ENCODE assay signal across 18 cellular contexts in genomic region chr4:156158747-156159146, GRCh38.
DNase-seq lines count a peak whose midpoint lies in the region; ATAC-seq and TF ChIP-seq lines count a peak whose summit lies in the region.
"Had no signal": no experiment of that assay in that cellular context is flagged by ENCODE, and none has a peak within 500 bp of the region (broad histone marks: within the 10 kb centered on the region; RNA-seq: fewer than 3 reads in every experiment).

No MANE protein-coding gene starts in this region.

- no peak overlapping the region for H3K9ac ChIP-seq in colonic mucosa (ENCODE audit: low read depth in 2 of 2, low read length in 2 of 2)

- H3K9me3 ChIP-seq in thyroid gland: no peaks in the 10 kb centered on the region
- no peaks in the 10 kb centered on the region for H3K9me3 ChIP-seq in colonic mucosa
- H3K9me3 ChIP-seq: MG63, ovary, stomach had no signal

- H3K27ac ChIP-seq in thyroid gland: no peak overlapping the region
- H3K27ac ChIP-seq in colonic mucosa: no peak overlapping the region
- H3K27ac ChIP-seq: brain microvascular endothelial cell, ovary, stomach had no signal

- H3K36me3 ChIP-seq in thyroid gland (no peaks in the 10 kb centered on the region), colonic mucosa (no peaks in the 10 kb centered on the region)
- H3K36me3 ChIP-seq: brain microvascular endothelial cell, MG63, ovary, stomach had no signal

- no peak for TF ChIP-seq POLR2A in thyroid gland (IDR thresholded peaks at IDR 0.05)

- H3K27me3 ChIP-seq in thyroid gland: no peaks in the 10 kb centered on the region
- no peaks in the 10 kb centered on the region for H3K27me3 ChIP-seq in colonic mucosa
- H3K27me3 ChIP-seq: brain microvascular endothelial cell, MG63, ovary, stomach had no signal

- H3K4me3 ChIP-seq in thyroid gland (replicated peaks in 1 of 3): no peak overlapping the region
- no peak overlapping the region for H3K4me3 ChIP-seq in colonic mucosa
- H3K4me3 ChIP-seq: MG63, ovary, smooth muscle cell, stomach had no signal

- TF ChIP-seq CTCF in thyroid gland (IDR thresholded peaks at IDR 0.05) (no peak), colonic mucosa (IDR thresholded peaks at IDR 0.05) (no peak)

- H3K4me1 ChIP-seq in thyroid gland (no peaks in the 10 kb centered on the region), colonic mucosa (no peaks in the 10 kb centered on the region)
- H3K4me1 ChIP-seq: stomach had no signal

- DNase-seq in NCI-H1105 (lab: John Stamatoyannopoulos, UW) (no peak), thyroid gland (no peak), colonic mucosa (no peak), SIG-M5 (lab: John Stamatoyannopoulos, UW) (no peak)
- DNase-seq: activated naive CD4-positive, alpha-beta T cell treated with anti-CD3 and anti-CD28 coated beads, Interleukin-2, amount 50 U/mL, for 16 hours; brain microvascular endothelial cell; hypothalamus; left cardiac atrium; MG63; NCI-H2171 treated with DMSO at 0.1 percent for 48 hours; ovary; stomach; T-helper 17 cell had no signal

- ATAC-seq in GM18502 (IDR thresholded peaks at IDR 0.05; ENCODE audit: poor library complexity, unreplicated experiment) (peak; percentile 96), GM19468 (IDR thresholded peaks at IDR 0.05; ENCODE audit: extremely low read depth, unreplicated experiment) (peak; percentile 46), HG02852 (IDR thresholded peaks at IDR 0.05; ENCODE audit: unreplicated experiment) (peak; percentile 97), HG03558 (IDR thresholded peaks at IDR 0.05; ENCODE audit: extremely low read depth, unreplicated experiment) (peak; percentile 59)
- ATAC-seq: left cardiac atrium, T-helper 17 cell had no signal

- intact Hi-C loops in thyroid gland (cut with DNase I) (no loop called here), colonic mucosa (cut with DNase I) (no loop called here)

Comparison
In these comparisons a context has a peak if more than half of its experiments do, and no peak if none do; other contexts are left out.
1. ATAC-seq: peak in every context shown above with its lines; median percentile 97 in HG02852; 96 in GM18502; 59 in HG03558; 46 in GM19468.